8 cellular contexts compared by ENCODE assay signal in the genomic region with DNA sequence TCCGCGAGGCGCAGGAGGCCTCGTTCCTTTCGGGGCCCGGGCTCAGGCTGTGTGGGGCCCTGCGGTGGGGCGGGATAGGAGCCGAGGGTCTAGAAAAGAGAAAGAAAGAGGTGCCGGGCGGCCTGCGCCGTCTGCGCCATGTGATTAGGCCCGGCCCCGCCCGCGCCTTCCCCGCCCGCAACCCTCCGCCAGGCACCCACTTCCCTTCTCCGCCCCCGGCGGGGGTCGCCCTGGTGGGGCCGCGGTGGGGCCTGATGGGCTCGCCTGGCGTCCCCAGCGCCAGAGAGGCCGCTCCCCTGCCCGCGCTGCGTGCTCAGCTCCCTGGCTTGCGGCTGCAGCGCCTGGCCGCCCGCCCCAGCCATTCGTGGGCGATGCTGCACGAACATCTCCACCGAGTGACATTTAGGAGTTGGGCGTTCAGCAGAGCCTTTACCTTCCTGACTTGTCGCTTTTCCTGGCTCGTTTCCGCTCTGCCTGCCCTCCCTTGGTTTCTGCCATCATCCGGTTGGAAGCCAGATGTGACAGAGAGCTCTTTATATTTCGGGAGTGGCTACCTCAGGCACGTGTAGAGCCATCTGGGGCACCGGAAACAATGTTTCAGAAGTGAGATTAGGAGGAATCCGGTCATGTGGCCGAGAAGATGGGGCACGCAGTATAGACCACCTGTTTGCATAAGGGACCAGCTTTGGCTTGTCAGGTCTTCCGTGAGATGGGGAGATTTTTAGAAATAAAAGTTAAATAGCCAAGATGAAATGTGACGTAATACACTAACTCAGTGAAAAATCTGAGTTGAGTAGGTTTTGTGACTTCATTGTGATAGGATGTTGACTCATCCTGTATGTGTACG. TPM values are rescaled to one million over a fixed set of nuclear protein-coding genes. Genes with fewer than 3 reads are reported as not detected.
DNase-seq lines count a peak whose midpoint lies in the region; ATAC-seq and TF ChIP-seq lines count a peak whose summit lies in the region.

No MANE protein-coding gene starts in this region.

- H3K79me2 ChIP-seq in fibroblast of lung (ENCODE audit: control insufficient read depth, insufficient read depth, low read length), result peaks cover 58% of the 10 kb centered on the region

- intact Hi-C loops in IMR-90 (cut with micrococcal nuclease) (loop anchor here (2.0 to 5.0 kb wide), 3 partner anchors 31 to 101 kb away; no protein-coding TSS in a partner anchor), Panc1 (cut with micrococcal nuclease; ENCODE audit: unreplicated experiment) (no loop called here)

- H3K36me3 Mint-ChIP-seq in activated T-cell treated with anti-CD3 and anti-CD28 coated beads, Interleukin-2, amount 50 U/mL, for 72 hours (ENCODE audit: insufficient read depth in 2 of 2), result peaks cover 13 to 36% of the 10 kb centered on the region in 2 donors
- peaks cover 16% of the 10 kb centered on the region for H3K36me3 Mint-ChIP-seq in natural killer cell treated with Interleukin-12 subunit alpha and Interleukin-12 subunit beta and Interleukin-15 and Interleukin-18, amount 100 ng/mL, for 72 hours
- peaks cover 41% of the 10 kb centered on the region for H3K36me3 Mint-ChIP-seq in stimulated activated naive CD8-positive, alpha-beta T cell treated with anti-CD3 and anti-CD28 coated beads, Interleukin-15, Interleukin-2, amounts not matched to agents 100 ng/mL and 50 ng/mL, for 24 hours (ENCODE audit: low read depth)

- ATAC-seq in GM21528 (IDR thresholded peaks at IDR 0.05; ENCODE audit: low FRiP score, unreplicated experiment), result peak; percentile 65
- ATAC-seq in IMR-90 (ENCODE audit: low read depth), result peak; percentile 5
- ATAC-seq in Panc1, result peak; percentile 53
- peak; percentile 56 to 66 for ATAC-seq in activated T-cell treated with anti-CD3 and anti-CD28 coated beads, Interleukin-2, amount 50 U/mL, for 72 hours (replicated peaks in 1 of 2)
- ATAC-seq in natural killer cell treated with Interleukin-12 subunit alpha and Interleukin-12 subunit beta and Interleukin-15 and Interleukin-18, amount 100 ng/mL, for 72 hours, result peak; percentile 54 to 60

- peak overlapping the region; percentile 81 for H3K4ac ChIP-seq in IMR-90 (ENCODE audit: low read depth, low read length)

- CTCF ChIA-PET in IMR-90 (lab: Yijun Ruan, JAX) (interaction anchor here (1.2 to 2.1 kb wide), 2 partner anchors 23 to 31 kb away, joined by 4 to 12 read pairs; no protein-coding TSS in a partner anchor), Panc1 (lab: Charles Lee) (no interaction called here)

- H3K14ac ChIP-seq in IMR-90 (replicated peaks; ENCODE audit: low read depth, low read length), result peak overlapping the region; percentile 81

- peak overlapping the region; percentile 66 for H3K4me3 ChIP-seq in IMR-90 (ENCODE audit: insufficient read depth, low read depth, low read length)
- peak overlapping the region; percentile 89 to 92 for H3K4me3 ChIP-seq in Panc1 (ENCODE audit: low read depth in 2 of 2, low read length in 2 of 2)
- H3K4me3 ChIP-seq in fibroblast of lung (replicated peaks in 1 of 4; ENCODE audit: control extremely low read depth in 1 of 4, insufficient read depth in 1 of 4, low read depth in 3 of 4, low read length in 4 of 4), result peak overlapping the region; percentile 58 to 94 (median 82)

- H2AFZ ChIP-seq in IMR-90 (replicated peaks; ENCODE audit: low read length, poor library complexity), result peak overlapping the region; percentile 88
- peak overlapping the region; percentile 13 for H2AFZ ChIP-seq in fibroblast of lung (ENCODE audit: low read length)

- TF ChIP-seq POLR2A in IMR-90 (IDR thresholded peaks at IDR 0.05; ENCODE audit: low read depth, low read length), result peak; percentile 50; the same call in 1 of the 2 replicates

- H4K91ac ChIP-seq in IMR-90 (ENCODE audit: insufficient read depth, low read depth, low read length), result peak overlapping the region; percentile 72

- H3K9me3 Mint-ChIP-seq in activated T-cell treated with anti-CD3 and anti-CD28 coated beads, Interleukin-2, amount 50 U/mL, for 72 hours, result no peaks in the 10 kb centered on the region
- H3K9me3 Mint-ChIP-seq in natural killer cell treated with Interleukin-12 subunit alpha and Interleukin-12 subunit beta and Interleukin-15 and Interleukin-18, amount 100 ng/mL, for 72 hours, result no peaks in the 10 kb centered on the region
- no peaks in the 10 kb centered on the region for H3K9me3 Mint-ChIP-seq in stimulated activated naive CD8-positive, alpha-beta T cell treated with anti-CD3 and anti-CD28 coated beads, Interleukin-15, Interleukin-2, amounts not matched to agents 100 ng/mL and 50 ng/mL, for 24 hours

- no peaks in the 10 kb centered on the region for H3K27me3 Mint-ChIP-seq in activated T-cell treated with anti-CD3 and anti-CD28 coated beads, Interleukin-2, amount 50 U/mL, for 72 hours (ENCODE audit: low read depth)
- no peaks in the 10 kb centered on the region for H3K27me3 Mint-ChIP-seq in natural killer cell treated with Interleukin-12 subunit alpha and Interleukin-12 subunit beta and Interleukin-15 and Interleukin-18, amount 100 ng/mL, for 72 hours
- H3K27me3 Mint-ChIP-seq in stimulated activated naive CD8-positive, alpha-beta T cell treated with anti-CD3 and anti-CD28 coated beads, Interleukin-15, Interleukin-2, amounts not matched to agents 100 ng/mL and 50 ng/mL, for 24 hours, result no peaks in the 10 kb centered on the region

- peak overlapping the region; percentile 45 for H3K56ac ChIP-seq in IMR-90 (ENCODE audit: extremely low read depth, insufficient read depth, low read length)

- H3K9me3 ChIP-seq in IMR-90 (ENCODE audit: control insufficient read depth, insufficient read depth, low read length), result no peaks in the 10 kb centered on the region
- no peaks in the 10 kb centered on the region for H3K9me3 ChIP-seq in Panc1 (ENCODE audit: control insufficient read depth, insufficient read depth, low read depth, low read length)
- no peaks in the 10 kb centered on the region for H3K9me3 ChIP-seq in fibroblast of lung (ENCODE audit: control insufficient read depth, insufficient read depth, low read depth, low read length)

- H3K4me3 Mint-ChIP-seq in activated T-cell treated with anti-CD3 and anti-CD28 coated beads, Interleukin-2, amount 50 U/mL, for 72 hours, result peak overlapping the region; percentile 94
- H3K4me3 Mint-ChIP-seq in natural killer cell treated with Interleukin-12 subunit alpha and Interleukin-12 subunit beta and Interleukin-15 and Interleukin-18, amount 100 ng/mL, for 72 hours, result peak overlapping the region; percentile 92
- peak overlapping the region; percentile 95 for H3K4me3 Mint-ChIP-seq in stimulated activated naive CD8-positive, alpha-beta T cell treated with anti-CD3 and anti-CD28 coated beads, Interleukin-15, Interleukin-2, amounts not matched to agents 100 ng/mL and 50 ng/mL, for 24 hours

- peak overlapping the region; percentile 50 to 73 for H4K8ac ChIP-seq in IMR-90 (ENCODE audit: low read depth in 2 of 2, low read length in 2 of 2)

- H2BK15ac ChIP-seq in IMR-90 (ENCODE audit: low read depth, low read length), result peak overlapping the region; percentile 63; the same call in 1 of the 3 replicates

- H3K36me3 ChIP-seq in IMR-90 (ENCODE audit: control insufficient read depth, insufficient read depth, low read length) (no peaks in the 10 kb centered on the region), Panc1 (ENCODE audit: control insufficient read depth, insufficient read depth, low read length) (peaks cover 5% of the 10 kb centered on the region), fibroblast of lung (ENCODE audit: control insufficient read depth, insufficient read depth, low read length) (no peaks in the 10 kb centered on the region)

- peak overlapping the region; percentile 75 for H3K23ac ChIP-seq in IMR-90 (ENCODE audit: low read depth, low read length)

- H3K27me3 ChIP-seq in IMR-90 (ENCODE audit: control insufficient read depth, insufficient read depth, low read length) (no peaks in the 10 kb centered on the region), Panc1 (ENCODE audit: control insufficient read depth, insufficient read depth, low read length) (no peaks in the 10 kb centered on the region), fibroblast of lung (ENCODE audit: control insufficient read depth, insufficient read depth, low read length) (no peaks in the 10 kb centered on the region)

- peak overlapping the region; percentile 91 for H2AK5ac ChIP-seq in IMR-90 (ENCODE audit: low read depth, low read length)

- H3K79me1 ChIP-seq in IMR-90 (ENCODE audit: low read depth in 1 of 2, low read length in 2 of 2), result peaks cover 4 to 14% of the 10 kb centered on the region in 2 experiments; a peak in 2 of 4 replicates

- TF ChIP-seq RAD21 in IMR-90 (IDR thresholded peaks at IDR 0.05; ENCODE audit: low read length), result no peak

- POLR2A ChIA-PET in IMR-90 (lab: Charles Lee; ENCODE audit: unreplicated experiment), result interaction anchor here (1.1 to 1.3 kb wide), 2 partner anchors 46 to 69 kb away, joined by 5 to 6 read pairs; no protein-coding TSS in a partner anchor
- POLR2A ChIA-PET in Panc1 (lab: Charles Lee), result interaction anchor here (0.6 kb wide), 1 partner anchor 21 kb away, joined by 8 read pairs; no protein-coding TSS in a partner anchor

- no TSS peak for BruUV-seq in IMR-90 (replicated peaks; lab: Mats Ljungman, UMichigan)
- BruUV-seq in Panc1 (replicated peaks; lab: Mats Ljungman, UMichigan), result no TSS peak

- TF ChIP-seq CTCF in IMR-90 (conservative IDR thresholded peaks at IDR 0.05; ENCODE audit: low read depth, low read length) (no peak), Panc1 (IDR thresholded peaks at IDR 0.05) (no peak), fibroblast of lung (conservative IDR thresholded peaks at IDR 0.05 in 1 of 2, IDR thresholded peaks at IDR 0.05 in 1 of 2; ENCODE audit: low read depth in 1 of 2, low read length in 2 of 2) (no peak)

- H2BK5ac ChIP-seq in IMR-90 (ENCODE audit: low read depth, low read length, poor library complexity, severe bottlenecking), result peak overlapping the region; percentile 91

- H3K4me2 ChIP-seq in IMR-90 (ENCODE audit: low read depth, low read length), result peak overlapping the region; percentile 99
- peak overlapping the region; percentile 98 for H3K4me2 ChIP-seq in fibroblast of lung (ENCODE audit: extremely low read depth, insufficient read depth, low read length)

- peak overlapping the region; percentile 98 for H3K27ac Mint-ChIP-seq in activated T-cell treated with anti-CD3 and anti-CD28 coated beads, Interleukin-2, amount 50 U/mL, for 72 hours
- H3K27ac Mint-ChIP-seq in natural killer cell treated with Interleukin-12 subunit alpha and Interleukin-12 subunit beta and Interleukin-15 and Interleukin-18, amount 100 ng/mL, for 72 hours, result peak overlapping the region; percentile 97
- peak overlapping the region; percentile 99 for H3K27ac Mint-ChIP-seq in stimulated activated naive CD8-positive, alpha-beta T cell treated with anti-CD3 and anti-CD28 coated beads, Interleukin-15, Interleukin-2, amounts not matched to agents 100 ng/mL and 50 ng/mL, for 24 hours

- in situ Hi-C loops in IMR-90 (cut with MboI; ENCODE audit: low sequenced_read_pairs), result no loop called here
- in situ Hi-C loops in Panc1 (cut with HindIII; ENCODE audit: low pct_unique_long_range_greater_than_20kb, low sequenced_read_pairs), result no loop called here

- H3K4me1 ChIP-seq in IMR-90 (ENCODE audit: control insufficient read depth, insufficient read depth, low read length) (peaks cover 3% of the 10 kb centered on the region; the same call in 1 of the 2 replicates), Panc1 (ENCODE audit: control insufficient read depth, insufficient read depth, low read length) (peaks cover 27% of the 10 kb centered on the region), fibroblast of lung (ENCODE audit: control insufficient read depth, extremely low read depth, insufficient read depth, low read length) (peaks cover 3% of the 10 kb centered on the region)

- peak overlapping the region; percentile 60 for H2BK120ac ChIP-seq in IMR-90 (ENCODE audit: low read depth, low read length)

- no peaks in the 10 kb centered on the region; the same call in 1 of the 2 replicates for H3K9me1 ChIP-seq in IMR-90 (ENCODE audit: insufficient read depth, low read length)

- H4K20me1 ChIP-seq in IMR-90 (ENCODE audit: insufficient read depth, low read length), result peaks cover 47% of the 10 kb centered on the region; the same call in 1 of the 2 replicates
- H4K20me1 ChIP-seq in fibroblast of lung (ENCODE audit: control insufficient read depth, extremely low read depth, insufficient read depth, low read length), result peaks cover 6% of the 10 kb centered on the region

- peak overlapping the region; percentile 94 for H3K9ac ChIP-seq in IMR-90 (ENCODE audit: low read depth, low read length)
- H3K9ac ChIP-seq in fibroblast of lung (ENCODE audit: insufficient read depth, low read length), result peak overlapping the region; percentile 90

- H2AK9ac ChIP-seq in IMR-90 (replicated peaks; ENCODE audit: low read depth, low read length, poor library complexity), result peak overlapping the region; percentile 96

- H3K27ac ChIP-seq in IMR-90 (ENCODE audit: insufficient read depth, low read length) (peak overlapping the region; percentile 97), Panc1 (ENCODE audit: low read length) (peak overlapping the region; percentile 88), fibroblast of lung (ENCODE audit: insufficient read depth, low read length) (peak overlapping the region; percentile 93)

- WGBS in IMR-90 (ENCODE audit: extremely low coverage in 2 of 2, insufficient read length in 1 of 2), 2 experiments, result 1% methylated on average over 28 of the region's 56 CpGs; no CpG with 5 or more reads in 1 of the 2 experiments

- peak overlapping the region; percentile 13; the same call in 1 of the 2 replicates for H2BK20ac ChIP-seq in IMR-90 (ENCODE audit: low read depth, low read length)

- DNase-seq in DMS114 treated with DMSO at 0.1 percent for 48 hours (lab: John Stamatoyannopoulos, UW; ENCODE audit: unreplicated experiment) (peak; percentile 39), IMR-90 (peak; percentile 87), Panc1 (ENCODE audit: low read depth, low spot score) (peak; percentile 86), fibroblast of lung (ENCODE audit: low read depth in 2 of 2) (peak; percentile 79 to 81)
- peak; percentile 76 to 80 for DNase-seq in activated T-cell treated with anti-CD3 and anti-CD28 coated beads, Interleukin-2, amount 50 U/mL, for 72 hours
- DNase-seq in natural killer cell treated with Interleukin-12 subunit alpha and Interleukin-12 subunit beta and Interleukin-15 and Interleukin-18, amount 100 ng/mL, for 72 hours (ENCODE audit: low spot score), result peak; percentile 81

- peak overlapping the region; percentile 61 for H3K18ac ChIP-seq in IMR-90 (ENCODE audit: low read depth, low read length)

- H4K5ac ChIP-seq in IMR-90 (ENCODE audit: low read depth, low read length), result 0 out of 2 replicates have a peak overlapping the region, but pooled peaks have one; percentile 9

- peaks cover 35% of the 10 kb centered on the region for H3K4me1 Mint-ChIP-seq in activated T-cell treated with anti-CD3 and anti-CD28 coated beads, Interleukin-2, amount 50 U/mL, for 72 hours (ENCODE audit: low read depth)
- peaks cover 30 to 36% of the 10 kb centered on the region in 2 donors for H3K4me1 Mint-ChIP-seq in natural killer cell treated with Interleukin-12 subunit alpha and Interleukin-12 subunit beta and Interleukin-15 and Interleukin-18, amount 100 ng/mL, for 72 hours (ENCODE audit: low read depth in 2 of 2)
- H3K4me1 Mint-ChIP-seq in stimulated activated naive CD8-positive, alpha-beta T cell treated with anti-CD3 and anti-CD28 coated beads, Interleukin-15, Interleukin-2, amounts not matched to agents 100 ng/mL and 50 ng/mL, for 24 hours (ENCODE audit: low read depth), result peaks cover 54% of the 10 kb centered on the region

- dilution Hi-C loops in IMR-90 (cut with HindIII; ENCODE audit: low sequenced_read_pairs, unreplicated experiment), result no loop called here

RNA-seq across cellular contexts. Expression of a gene that starts 1.1 kb away (rescaled TPM):
- total RNA-seq in IMR-90 (2012; rRNA removed) (130 and 279 TPM in 2 replicates), Panc1 (2021; ENCODE audit: unreplicated experiment) (93.9 TPM), fibroblast of lung (157 and 192 TPM in 2 replicates)
- polyA plus RNA-seq in IMR-90 (2012; rRNA removed) (63.2 and 87.5 TPM in 2 replicates), fibroblast of lung (69.4 and 123 TPM in 2 replicates)
- polyA plus RNA-seq in IMR-90 (2012; cell fraction: cytosol; rRNA removed), result 10.3 and 16.9 TPM in 2 replicates
- polyA plus RNA-seq in IMR-90 (2012; cell fraction: nucleus; rRNA removed; ENCODE audit: low replicate concordance), result 45.0 and 212 TPM in 2 replicates
- 28.6 TPM for polyA plus RNA-seq in Panc1 (2012; ENCODE audit: insufficient read length)
- 100 to 1,000 TPM; 269 to 288 TPM for total RNA-seq in activated T-cell treated with anti-CD3 and anti-CD28 coated beads, Interleukin-2, amount 50 U/mL, for 72 hours
- polyA plus RNA-seq in fibroblast of lung (2012), result 45.0 and 90.0 TPM in 2 replicates
- 55.1 and 58.7 TPM in 2 replicates for polyA minus RNA-seq in fibroblast of lung (ENCODE audit: low replicate concordance)
- 100 to 1,000 TPM; 221 to 318 TPM for total RNA-seq in natural killer cell treated with Interleukin-12 subunit alpha and Interleukin-12 subunit beta and Interleukin-15 and Interleukin-18, amount 100 ng/mL, for 72 hours

Comparison
In these comparisons a context has a peak if more than half of its experiments do, and no peak if none do; other contexts are left out.
1. Peak in every context shown above with its lines: DNase-seq, ATAC-seq, H3K4me3 ChIP-seq and H3K27ac ChIP-seq.
2. ATAC-seq: peak in every context shown above with its lines; median percentile 65 in GM21528; 61 in activated T-cell treated with anti-CD3 and anti-CD28 coated beads, Interleukin-2, amount 50 U/mL, for 72 hours; 57 in natural killer cell treated with Interleukin-12 subunit alpha and Interleukin-12 subunit beta and Interleukin-15 and Interleukin-18, amount 100 ng/mL, for 72 hours; 53 in Panc1; 5 in IMR-90.